10 cellular contexts compared by ENCODE assay signal in the genomic region with DNA sequence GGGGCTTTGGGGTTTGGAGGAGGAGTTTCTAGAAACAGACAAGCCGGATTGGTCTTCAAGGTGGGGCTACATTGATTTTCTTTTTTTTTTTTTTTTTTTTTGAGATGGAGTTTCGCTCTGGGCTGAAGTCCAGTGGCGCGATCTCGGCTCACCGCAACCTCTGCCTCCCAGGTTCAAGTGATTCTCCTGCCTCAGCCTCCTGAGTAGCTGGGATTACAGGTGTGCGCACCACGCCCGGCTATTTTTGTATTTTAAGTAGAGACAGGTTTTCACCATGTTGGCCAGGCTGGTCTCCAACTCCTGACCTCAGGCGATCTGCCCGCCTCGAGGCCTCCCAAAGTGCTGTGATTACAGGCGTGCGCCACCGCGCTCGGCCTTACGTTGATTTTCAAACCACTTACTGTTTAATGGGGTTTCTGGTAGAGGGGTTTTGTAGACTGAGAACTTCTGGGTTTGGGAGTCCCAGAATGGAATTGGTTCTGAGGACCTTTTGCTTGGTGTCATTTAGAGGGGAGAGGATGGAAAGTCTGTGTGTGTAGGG. TPM values are rescaled to one million over a fixed set of nuclear protein-coding genes. Genes with fewer than 3 reads are reported as not detected.
A peak's percentile ranks its signal among the peaks of the same experiment; 100 is the strongest.
DNase-seq lines count a peak whose midpoint lies in the region; TF ChIP-seq lines count a peak whose summit lies in the region.
"Not testable (repeated sequence)": the region's sequence is repeated elsewhere in the genome, so short reads cannot be mapped to it uniquely, and the experiment has no call there.
"Had no signal": no experiment of that assay in that cellular context is flagged by ENCODE, and none has a peak within 500 bp of the region (broad histone marks: within the 10 kb centered on the region; RNA-seq: fewer than 3 reads in every experiment).

No MANE protein-coding gene starts in this region.

- not testable (repeated sequence) for H4K91ac ChIP-seq in neuronal stem cell (ENCODE audit: low read depth, low read length, poor library complexity)

- not testable (repeated sequence) for H2AFZ ChIP-seq in neuronal stem cell (ENCODE audit: low read length)

- H3K36me3 Mint-ChIP-seq in activated CD4-positive, alpha-beta T cell treated with anti-CD3 and anti-CD28 coated beads, Interleukin-2, amount 10 ng/mL, durations not matched to agents 24 days and 14 days (ENCODE audit: low read depth): peaks cover 16% of the 10 kb centered on the region
- H3K36me3 Mint-ChIP-seq in immature natural killer cell: not testable (repeated sequence)

- not testable (repeated sequence) for H3K9me3 Mint-ChIP-seq in activated CD4-positive, alpha-beta T cell treated with anti-CD3 and anti-CD28 coated beads, Interleukin-2, amount 10 ng/mL, durations not matched to agents 24 days and 14 days; immature natural killer cell

- peak overlapping the region; percentile 96; the same call in 1 of the 2 replicates for H3K27ac ChIP-seq in 22Rv1
- not testable (repeated sequence) for H3K27ac ChIP-seq in ascending aorta; neuronal stem cell (replicated peaks; ENCODE audit: low read length)

- peak overlapping the region; percentile 58 for H3K27ac Mint-ChIP-seq in activated CD4-positive, alpha-beta T cell treated with anti-CD3 and anti-CD28 coated beads, Interleukin-2, amount 10 ng/mL, durations not matched to agents 24 days and 14 days
- peak overlapping the region in 4 of 6 donors; percentile 40 to 89 (median 84) for H3K27ac Mint-ChIP-seq in immature natural killer cell

- H3K36me3 ChIP-seq in ascending aorta (peaks cover 0 to 12% of the 10 kb centered on the region in 2 donors), neuronal stem cell (replicated peaks in 1 of 2; ENCODE audit: control insufficient read depth in 2 of 2, insufficient read depth in 2 of 2, low read length in 2 of 2) (peaks cover 20 to 53% of the 10 kb centered on the region in 2 donors)

- H2BK12ac ChIP-seq in neuronal stem cell (ENCODE audit: low read length): not testable (repeated sequence)

- H3K27me3 Mint-ChIP-seq in activated CD4-positive, alpha-beta T cell treated with anti-CD3 and anti-CD28 coated beads, Interleukin-2, amount 10 ng/mL, durations not matched to agents 24 days and 14 days: not testable (repeated sequence)
- peaks cover 11 to 22% (median 15%) of the 10 kb centered on the region in 3 donors for H3K27me3 Mint-ChIP-seq in immature natural killer cell (ENCODE audit: low read depth in 3 of 3)

- WGBS in neuronal stem cell (ENCODE audit: extremely low coverage in 2 of 2, insufficient read length in 2 of 2, insufficient replicate concordance in 1 of 2), 2 donors: no CpG with 5 or more reads among the region's 18 CpGs

- not testable (repeated sequence) for H3K9ac ChIP-seq in neuronal stem cell (ENCODE audit: low read depth, low read length, poor library complexity)

- not testable (repeated sequence) for H3K14ac ChIP-seq in neuronal stem cell (ENCODE audit: low read length)

- H3K4me2 ChIP-seq in neuronal stem cell (ENCODE audit: insufficient read depth, low read length, poor library complexity, severe bottlenecking): not testable (repeated sequence)

- intact Hi-C loops in activated CD4-positive, alpha-beta T cell treated with anti-CD3 and anti-CD28 coated beads, Interleukin-2, amount 10 ng/mL, durations not matched to agents 24 days and 14 days (cut with micrococcal nuclease): not testable (repeated sequence)
- intact Hi-C loops in ascending aorta (cut with DNase I): loop anchor here (5.0 to 10.0 kb wide), 4 partner anchors 49 to 737 kb away; a partner anchor contains a TSS

- H3K9me3 ChIP-seq in ascending aorta; neuronal stem cell (replicated peaks in 1 of 2; ENCODE audit: control insufficient read depth in 2 of 2, insufficient read depth in 1 of 2, low read depth in 1 of 2, low read length in 2 of 2): not testable (repeated sequence)

- not testable (repeated sequence) for H4K8ac ChIP-seq in neuronal stem cell (ENCODE audit: low read depth, low read length)

- POLR2A ChIA-PET in HEK293T (lab: Yijun Ruan, JAX): not testable (repeated sequence)

- H3K23ac ChIP-seq in neuronal stem cell (ENCODE audit: low read depth, low read length, poor library complexity): not testable (repeated sequence)

- not testable (repeated sequence) for H2BK120ac ChIP-seq in neuronal stem cell (ENCODE audit: low read depth, low read length)

- not testable (repeated sequence) for H2BK15ac ChIP-seq in neuronal stem cell (ENCODE audit: low read length)

- not testable (repeated sequence) for DNase-seq in HEK293T (ENCODE audit: extremely low spot score); activated CD4-positive, alpha-beta T cell treated with anti-CD3 and anti-CD28 coated beads, Interleukin-2, amount 10 ng/mL, durations not matched to agents 24 days and 14 days; ascending aorta (ENCODE audit: low spot score in 2 of 2); immature natural killer cell; neuronal stem cell (ENCODE audit: low spot score)

- H3K4me3 ChIP-seq in ascending aorta: peak overlapping the region; percentile 90 to 100
- not testable (repeated sequence) for H3K4me3 ChIP-seq in neuronal stem cell (ENCODE audit: low read length in 2 of 2)

- H3K18ac ChIP-seq in neuronal stem cell (ENCODE audit: low read length): not testable (repeated sequence)

- H2BK5ac ChIP-seq in neuronal stem cell (ENCODE audit: low read length): peak overlapping the region; percentile 53

- peak overlapping the region; percentile 40 for H3K4me3 Mint-ChIP-seq in activated CD4-positive, alpha-beta T cell treated with anti-CD3 and anti-CD28 coated beads, Interleukin-2, amount 10 ng/mL, durations not matched to agents 24 days and 14 days
- peak overlapping the region; percentile 48 to 91 (median 74) for H3K4me3 Mint-ChIP-seq in immature natural killer cell

- not testable (repeated sequence) for H3K4me1 ChIP-seq in ascending aorta
- H3K4me1 ChIP-seq in neuronal stem cell (ENCODE audit: control insufficient read depth in 2 of 2, insufficient read depth in 1 of 2, low read depth in 1 of 2, low read length in 2 of 2): peaks cover 9 to 13% of the 10 kb centered on the region in 2 donors

- CTCF ChIA-PET in HEK293T (lab: Yijun Ruan, JAX): not testable (repeated sequence)

- H3K27me3 ChIP-seq in ascending aorta; neuronal stem cell (ENCODE audit: control insufficient read depth in 3 of 3, insufficient read depth in 3 of 3, low read depth in 1 of 3, low read length in 3 of 3): not testable (repeated sequence)

- H3K79me1 ChIP-seq in neuronal stem cell (ENCODE audit: low read depth, low read length): peaks cover 53% of the 10 kb centered on the region

- H3K4ac ChIP-seq in neuronal stem cell (ENCODE audit: low read length): not testable (repeated sequence)

- H2AK5ac ChIP-seq in neuronal stem cell (ENCODE audit: low read depth, low read length): not testable (repeated sequence)

- not testable (repeated sequence) for TF ChIP-seq CTCF in 22Rv1 (IDR thresholded peaks at IDR 0.05); ascending aorta (IDR thresholded peaks at IDR 0.05)

- peaks cover 29% of the 10 kb centered on the region for H3K4me1 Mint-ChIP-seq in activated CD4-positive, alpha-beta T cell treated with anti-CD3 and anti-CD28 coated beads, Interleukin-2, amount 10 ng/mL, durations not matched to agents 24 days and 14 days
- peaks cover 41 to 50% of the 10 kb centered on the region in 2 donors for H3K4me1 Mint-ChIP-seq in immature natural killer cell

TF ChIP-seq in HEK293T, 16 proteins besides CTCF, POLR2A, EP300 and RAD21:
- TF ChIP-seq ZNF384 (IDR thresholded peaks at IDR 0.05): 0 out of 2 replicates have a peak, but pooled peaks have one; percentile 25

RNA-seq across cellular contexts. Expression of a gene that starts 2.1 kb away (rescaled TPM):
- total RNA-seq in activated CD4-positive, alpha-beta T cell treated with anti-CD3 and anti-CD28 coated beads, Interleukin-2, amount 10 ng/mL, durations not matched to agents 24 days and 14 days: 37.3 and 38.7 TPM in 2 replicates
- 56.8 TPM for total RNA-seq in ascending aorta
- polyA plus RNA-seq in immature natural killer cell: 10 to 100 TPM in 1 of 3 donors, 1 to 10 TPM in 2; 6.8 to 14.2 (median 9.7) TPM
- 41.4 TPM for polyA plus RNA-seq in neuronal stem cell (2013, experiment 1 of 2)
- polyA plus RNA-seq in neuronal stem cell (2013, experiment 2 of 2): 37.0 TPM

RNA-seq across cellular contexts. Expression of a gene that starts 7.7 kb away (rescaled TPM):
- total RNA-seq in activated CD4-positive, alpha-beta T cell treated with anti-CD3 and anti-CD28 coated beads, Interleukin-2, amount 10 ng/mL, durations not matched to agents 24 days and 14 days: 21.5 and 24.4 TPM in 2 replicates
- total RNA-seq in ascending aorta: 40.9 TPM
- 10 to 100 TPM in 1 of 3 donors, 1 to 10 TPM in 2; 6.8 to 18.4 (median 9.1) TPM for polyA plus RNA-seq in immature natural killer cell
- polyA plus RNA-seq in neuronal stem cell (2013, experiment 1 of 2): 3.9 TPM
- 3.7 TPM for polyA plus RNA-seq in neuronal stem cell (2013, experiment 2 of 2)

RNA-seq across cellular contexts. Expression of a gene that starts 24.9 kb away (rescaled TPM):
- total RNA-seq in activated CD4-positive, alpha-beta T cell treated with anti-CD3 and anti-CD28 coated beads, Interleukin-2, amount 10 ng/mL, durations not matched to agents 24 days and 14 days: not detected in 2 replicates
- total RNA-seq in ascending aorta: not detected
- polyA plus RNA-seq in immature natural killer cell: not detected
- polyA plus RNA-seq in neuronal stem cell (2013, experiment 1 of 2): not detected
- not detected for polyA plus RNA-seq in neuronal stem cell (2013, experiment 2 of 2)
- total RNA-seq: Calu3, renal cortical epithelial cell had no signal
- polyA plus RNA-seq: adipose tissue had no signal

RNA-seq across cellular contexts. Expression of a gene that starts 27.9 kb away (rescaled TPM):
- total RNA-seq in activated CD4-positive, alpha-beta T cell treated with anti-CD3 and anti-CD28 coated beads, Interleukin-2, amount 10 ng/mL, durations not matched to agents 24 days and 14 days: 0.33 TPM in 1 of 2 replicates, not detected in the other
- not detected for total RNA-seq in ascending aorta
- 1 to 10 TPM in 2 of 3 donors, not detected in 1; 1.5 to 2.1 TPM for polyA plus RNA-seq in immature natural killer cell
- polyA plus RNA-seq in neuronal stem cell (2013, experiment 1 of 2): 1.5 TPM
- 1.3 TPM for polyA plus RNA-seq in neuronal stem cell (2013, experiment 2 of 2)

RNA-seq across cellular contexts. Expression of a gene that starts 30.8 kb away (rescaled TPM):
- 1.4 and 2.2 TPM in 2 replicates for total RNA-seq in activated CD4-positive, alpha-beta T cell treated with anti-CD3 and anti-CD28 coated beads, Interleukin-2, amount 10 ng/mL, durations not matched to agents 24 days and 14 days
- total RNA-seq in ascending aorta: not detected
- polyA plus RNA-seq in immature natural killer cell: not detected
- polyA plus RNA-seq in neuronal stem cell (2013, experiment 1 of 2): 0.07 TPM
- polyA plus RNA-seq in neuronal stem cell (2013, experiment 2 of 2): 0.07 TPM
- total RNA-seq: epithelial cell of proximal tubule, renal cortical epithelial cell had no signal
